25 cellular contexts compared by ENCODE assay signal in genomic region chr3:6771171-6771570, GRCh38.
"Had no signal": no experiment of that assay in that cellular context is flagged by ENCODE, and none has a peak within 500 bp of the region (broad histone marks: within the 10 kb centered on the region; RNA-seq: fewer than 3 reads in every experiment).

No MANE protein-coding gene starts in this region.

- ATAC-seq: HepG2, Panc1, PC-3 had no signal

- H3K27ac ChIP-seq: KMS-11, RWPE1 had no signal

- FAIRE-seq: HepG2 had no signal

- DNase-seq: IMR-90, Kasumi-1, MV-4-11, NCI-H1092, NCI-H1105 treated with DMSO at 0.1 percent for 48 hours, NCI-H1417 treated with DMSO at 0.1 percent for 48 hours, NCI-H146, NCI-H1694 treated with DMSO at 0.1 percent for 48 hours, NCI-H1930, NCI-H2081, NCI-H2107, NCI-H2227 treated with DMSO at 0.1 percent for 48 hours, NCI-H446, NCI-H510A, NCI-H524 treated with DMSO at 0.1 percent for 48 hours, NCI-H69, PC-3, SHP77, SK-N-SH, SW 1271, T-helper 1 cell had no signal

- H3K9me3 ChIP-seq: SK-N-SH had no signal

- H3K4me2 ChIP-seq: KMS-11, SK-N-SH had no signal

- H3K9ac ChIP-seq: KMS-11, SK-N-SH had no signal
